In genomic region chr3:44235604-44236484, GRCh38 we compare ENCODE assay signal across 8 cellular contexts. TPM values are rescaled to one million over a fixed set of nuclear protein-coding genes. Genes with fewer than 3 reads are reported as not detected.
DNase-seq lines count a peak whose midpoint lies in the region; ATAC-seq and TF ChIP-seq lines count a peak whose summit lies in the region.

No MANE protein-coding gene starts in this region.

- H3K36me3 ChIP-seq in NT2/D1 (ENCODE audit: insufficient read depth, insufficient read length, low read length) (no peaks in the 10 kb centered on the region), esophagus muscularis mucosa (no peaks in the 10 kb centered on the region)

- no peak overlapping the region for H3K27ac ChIP-seq in esophagus muscularis mucosa (replicated peaks in 1 of 4)

- no peak overlapping the region for H3K9ac ChIP-seq in NT2/D1 (ENCODE audit: insufficient read length, low read depth)

- WGBS in esophagus muscularis mucosa: 35% methylated on average over 15 of the region's 16 CpGs

- intact Hi-C loops in esophagus muscularis mucosa (cut with DNase I): no loop called here

- no peaks in the 10 kb centered on the region for H3K4me1 ChIP-seq in NT2/D1 (ENCODE audit: insufficient read depth, insufficient read length)
- H3K4me1 ChIP-seq in esophagus muscularis mucosa: peaks cover 0 to 12% (median 4%) of the 10 kb centered on the region in 4 donors

- no peak for TF ChIP-seq EP300 in esophagus muscularis mucosa (IDR thresholded peaks at IDR 0.05)

- ATAC-seq in GM21447 (IDR thresholded peaks at IDR 0.05; ENCODE audit: unreplicated experiment): no peak

- H3K9me3 ChIP-seq in NT2/D1 (ENCODE audit: insufficient read depth, low read length) (no peaks in the 10 kb centered on the region), esophagus muscularis mucosa (no peaks in the 10 kb centered on the region)

- no peak for TF ChIP-seq POLR2A in esophagus muscularis mucosa (IDR thresholded peaks at IDR 0.05; ENCODE audit: low read depth)

- H3K4me3 ChIP-seq in NT2/D1 (ENCODE audit: insufficient read length, low read depth) (no peak overlapping the region), esophagus muscularis mucosa (no peak overlapping the region)

- DNase-seq in GM04503 (ENCODE audit: low read depth) (peak; percentile 64), HK-2 (ENCODE audit: unreplicated experiment) (peak; percentile 38), NT2/D1 (ENCODE audit: low read depth, low spot score) (peak; percentile 77), activated T-cell treated with anti-CD3 and anti-CD28 coated beads for 4 hours (peak; percentile 50), esophagus muscularis mucosa (ENCODE audit: extremely low spot score) (no peak), myocyte (ENCODE audit: low read depth) (peak; percentile 82)
- peak; percentile 28 to 33 for DNase-seq in stimulated activated CD8-positive, alpha-beta memory T cell treated with anti-CD3 and anti-CD28 coated beads, Interleukin-7, amount 100 ng/mL, for 4 hours (ENCODE audit: low read depth in 2 of 2)

- peak; percentile 60 to 77 (median 67) for TF ChIP-seq CTCF in esophagus muscularis mucosa (IDR thresholded peaks at IDR 0.05)

- H3K27me3 ChIP-seq in NT2/D1 (ENCODE audit: insufficient read depth, insufficient read length) (peaks cover 2% of the 10 kb centered on the region), esophagus muscularis mucosa (no peaks in the 10 kb centered on the region)

RNA-seq across cellular contexts. Expression of gene TOPAZ1, which starts 5.8 kb away (rescaled TPM):
- total RNA-seq in esophagus muscularis mucosa (not detected), myocyte (not detected in 2 replicates)
- not detected for polyA plus RNA-seq in myocyte (2012)
